ENCODE assay signal across 8 cellular contexts in the genomic region with DNA sequence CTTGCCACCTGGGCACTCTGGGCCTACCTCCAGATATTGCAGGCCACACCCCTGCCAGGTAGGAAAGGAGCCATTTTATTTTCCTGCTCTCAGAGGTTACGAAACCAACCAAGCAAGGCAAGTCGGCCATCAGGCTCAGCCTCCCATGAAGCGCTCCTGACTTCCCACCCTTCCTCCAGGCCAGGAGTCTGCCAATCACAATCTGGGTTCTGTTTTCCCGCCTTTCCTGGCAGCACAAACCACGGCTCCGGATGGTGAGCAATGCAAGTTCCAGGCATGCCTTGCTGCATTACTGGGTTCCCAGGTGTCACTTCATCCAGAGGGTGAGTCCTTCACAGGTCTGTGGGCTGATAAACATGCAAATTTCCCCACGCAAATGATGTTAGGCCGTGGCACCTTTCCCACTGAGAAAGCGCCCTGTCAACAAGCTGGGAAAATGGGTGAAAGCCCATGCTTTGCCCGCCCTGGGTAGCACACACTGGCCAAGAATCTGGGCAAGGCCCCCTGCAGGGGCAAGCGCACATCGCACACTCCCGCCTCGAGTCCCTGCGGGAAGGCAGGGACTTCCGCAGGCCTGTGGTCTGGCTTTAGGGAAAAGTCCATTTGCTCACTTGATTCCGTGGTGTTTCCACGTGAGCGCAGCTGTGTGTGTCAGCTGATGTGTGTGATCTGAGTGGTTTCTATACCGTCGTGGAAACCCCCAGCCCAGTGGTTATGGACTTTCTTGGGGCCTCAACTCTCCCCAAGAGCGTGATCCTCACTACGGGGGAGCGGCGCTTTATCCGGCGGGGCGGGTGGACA.
DNase-seq lines count a peak whose midpoint lies in the region; ATAC-seq and TF ChIP-seq lines count a peak whose summit lies in the region.

No MANE protein-coding gene starts in this region.

- dilution Hi-C loops in mammary epithelial cell (cut with HindIII; ENCODE audit: low sequenced_read_pairs): no loop called here

- peaks cover 36% of the 10 kb centered on the region for H3K27me3 Mint-ChIP-seq in CD4-positive, alpha-beta T cell

- CTCF ChIA-PET in mammary epithelial cell (lab: Charles Lee; ENCODE audit: low non-redundant PET): interaction anchor here (0.6 kb wide), 1 partner anchor 100 kb away, joined by 4 read pairs; no protein-coding TSS in a partner anchor
- CTCF ChIA-PET in CD4-positive, alpha-beta T cell (lab: Charles Lee): no interaction called here

- 90 to 91% methylated on average over 28 of the region's 28 CpGs for WGBS in GM23248 (ENCODE audit: low coverage in 1 of 2, low lambda C conversion rate in 2 of 2, missing lambda C conversion rate in 2 of 2), 2 experiments
- WGBS in mammary epithelial cell (ENCODE audit: low coverage, missing lambda C conversion rate): 72% methylated on average over 23 of the region's 28 CpGs

- intact Hi-C loops in mammary epithelial cell (cut with micrococcal nuclease): no loop called here
- intact Hi-C loops in CD4-positive, alpha-beta T cell (cut with DNase I, micrococcal nuclease): no loop called here

- TF ChIP-seq CTCF in mammary epithelial cell (conservative IDR thresholded peaks at IDR 0.05 in 1 of 2, IDR thresholded peaks at IDR 0.05 in 1 of 2; ENCODE audit: extremely low read depth in 1 of 2, insufficient read depth in 1 of 2, low read depth in 1 of 2, low read length in 2 of 2): peak; percentile 9 to 26
- TF ChIP-seq CTCF in CD4-positive, alpha-beta T cell (IDR thresholded peaks at IDR 0.05): no peak

- H3K27me3 ChIP-seq in GM23248 (replicated peaks; ENCODE audit: insufficient read depth) (no peaks in the 10 kb centered on the region), mammary epithelial cell (ENCODE audit: insufficient read depth, low read length) (no peaks in the 10 kb centered on the region)
- H3K27me3 ChIP-seq in CD4-positive, alpha-beta T cell (ENCODE audit: control insufficient read depth, insufficient read depth, low read length): peaks cover 19% of the 10 kb centered on the region

- TF ChIP-seq POLR2A in GM18505 (IDR thresholded peaks at IDR 0.05; ENCODE audit: borderline replicate concordance, extremely low read depth, insufficient read depth, insufficient read length): no peak

- peaks cover 59% of the 10 kb centered on the region for H3F3A ChIP-seq in GM23248 (ENCODE audit: insufficient read depth)

- H4K20me1 ChIP-seq in GM23248 (ENCODE audit: insufficient read depth): no peaks in the 10 kb centered on the region
- H4K20me1 ChIP-seq in mammary epithelial cell (ENCODE audit: insufficient read depth, low read length): no peaks in the 10 kb centered on the region

- H3K9me2 ChIP-seq in GM23248 (ENCODE audit: insufficient read depth): no peaks in the 10 kb centered on the region

- in situ Hi-C loops in GM23248 (cut with MboI) (no loop called here), mammary epithelial cell (cut with MboI; ENCODE audit: low sequenced_read_pairs in 2 of 2) (loop anchor here in 1 of 2 donors (5.0 kb wide), 1 partner anchor 45 kb away; no protein-coding TSS in a partner anchor)

- no peak overlapping the region for H2AFZ ChIP-seq in GM23248
- H2AFZ ChIP-seq in mammary epithelial cell (ENCODE audit: low read depth, low read length): peak overlapping the region; percentile 70

- H3K9ac ChIP-seq in GM23248 (no peak overlapping the region), mammary epithelial cell (ENCODE audit: insufficient read depth, low read length) (no peak overlapping the region)

- no peaks in the 10 kb centered on the region for H3K36me3 ChIP-seq in GM23248 (ENCODE audit: low read depth)
- no peaks in the 10 kb centered on the region for H3K36me3 ChIP-seq in mammary epithelial cell (ENCODE audit: insufficient read depth, low read length)

- peaks cover 5% of the 10 kb centered on the region for H3K4me1 Mint-ChIP-seq in CD4-positive, alpha-beta T cell (ENCODE audit: low read depth)

- TSS peak; percentile 100 for BruUV-seq in mammary epithelial cell (replicated peaks; lab: Mats Ljungman, UMichigan)

- no peak for ATAC-seq in HG03460 (IDR thresholded peaks at IDR 0.05; ENCODE audit: unreplicated experiment)
- no peak for ATAC-seq in GM18505 (IDR thresholded peaks at IDR 0.05; ENCODE audit: unreplicated experiment)
- ATAC-seq in CD4-positive, alpha-beta T cell (ENCODE audit: poor library complexity): no peak

- H3K27ac ChIP-seq in GM23248 (peak overlapping the region; percentile 85), mammary epithelial cell (ENCODE audit: insufficient read depth, low read depth, low read length) (no peak overlapping the region)
- H3K27ac ChIP-seq in CD4-positive, alpha-beta T cell (ENCODE audit: low read depth, low read length): no peak overlapping the region

- no peaks in the 10 kb centered on the region for H3K9me3 Mint-ChIP-seq in CD4-positive, alpha-beta T cell

- H3K4me2 ChIP-seq in GM23248 (ENCODE audit: unreplicated experiment): no peak overlapping the region
- no peak overlapping the region for H3K4me2 ChIP-seq in mammary epithelial cell (ENCODE audit: insufficient read depth, low read depth, low read length)

- no peaks in the 10 kb centered on the region for H3K79me2 ChIP-seq in GM23248 (ENCODE audit: insufficient read depth)
- no peaks in the 10 kb centered on the region for H3K79me2 ChIP-seq in mammary epithelial cell (ENCODE audit: insufficient read depth, low read length)

- no peak overlapping the region for H3K4me3 ChIP-seq in GM23248
- no peak overlapping the region for H3K4me3 ChIP-seq in mammary epithelial cell (replicated peaks in 1 of 3; ENCODE audit: insufficient read depth in 1 of 3, low read depth in 2 of 3, low read length in 3 of 3)

- DNase-seq in 8988T (peak; percentile 69), GM23248 (peak; percentile 47), mammary epithelial cell (peak; percentile 77), lung microvascular endothelial cell (ENCODE audit: low read depth in 2 of 2) (peak; percentile 31 to 53), AG08396 (ENCODE audit: low spot score) (no peak)
- no peak for DNase-seq in CD4-positive, alpha-beta T cell

- H3K27ac Mint-ChIP-seq in CD4-positive, alpha-beta T cell: no peak overlapping the region

- no peaks in the 10 kb centered on the region for H3K9me3 ChIP-seq in GM23248 (ENCODE audit: low read depth)
- H3K9me3 ChIP-seq in mammary epithelial cell (replicated peaks; ENCODE audit: insufficient read depth, low read length): no peaks in the 10 kb centered on the region
- H3K9me3 ChIP-seq in CD4-positive, alpha-beta T cell (ENCODE audit: control insufficient read depth, low read length): no peaks in the 10 kb centered on the region

- POLR2A ChIA-PET in CD4-positive, alpha-beta T cell (lab: Charles Lee): no interaction called here

- peaks cover 73% of the 10 kb centered on the region for H3K4me1 ChIP-seq in GM23248 (ENCODE audit: insufficient read depth)
- H3K4me1 ChIP-seq in mammary epithelial cell (ENCODE audit: insufficient read depth, low read length): peaks cover 69% of the 10 kb centered on the region

- H3K4me3 Mint-ChIP-seq in CD4-positive, alpha-beta T cell: no peak overlapping the region

- no peaks in the 10 kb centered on the region for H3K36me3 Mint-ChIP-seq in CD4-positive, alpha-beta T cell (ENCODE audit: low read depth)

Comparison
In these comparisons a context has a peak if more than half of its experiments do, and no peak if none do; other contexts are left out.
1. DNase-seq: peak in 8988T (single experiment), GM23248 (single experiment), mammary epithelial cell (single experiment) and lung microvascular endothelial cell (2 of 2); none in AG08396 (single experiment) and CD4-positive, alpha-beta T cell (0 of 10).